ENCODE assay signal across 1 cellular context in genomic region chr12:66130267-66131066, GRCh38.
TF ChIP-seq lines count a peak whose summit lies in the region.

LLPH (minus strand) TSS chr12:66130750; CDS start chr12:66129106, 1,644 bp downstream.

TF ChIP-seq in HepG2, 621 proteins besides CTCF, POLR2A, EP300 and RAD21 (continued from another document and continues in another):
- no peak for TF ChIP-seq USF2 (IDR thresholded peaks at IDR 0.05; ENCODE audit: low read depth, low read length)
- TF ChIP-seq USF2 (CRISPR knock-in tag; IDR thresholded peaks at IDR 0.05; ENCODE audit: borderline replicate concordance): no peak
- TF ChIP-seq TFAP4 (IDR thresholded peaks at IDR 0.05; ENCODE audit: borderline replicate concordance, low read depth): peak; percentile 44; the same call in 1 of the 2 replicates
- no peak for TF ChIP-seq ZNF329 (CRISPR knock-in tag; IDR thresholded peaks at IDR 0.05; ENCODE audit: low read depth)
- TF ChIP-seq NFE2 (CRISPR knock-in tag; IDR thresholded peaks at IDR 0.05): no peak
- no peak for TF ChIP-seq JARID2 (CRISPR knock-in tag; IDR thresholded peaks at IDR 0.05; ENCODE audit: insufficient replicate concordance)
- no peak; the same call in none of the 2 replicates for TF ChIP-seq BCL6 (CRISPR knock-in tag; IDR thresholded peaks at IDR 0.05)
- peak; percentile 87 for TF ChIP-seq KDM5A (IDR thresholded peaks at IDR 0.05; ENCODE audit: borderline replicate concordance, low read length)
- 0 out of 2 replicates have a peak, but pooled peaks have one; percentile 60 for TF ChIP-seq ZSCAN29 (CRISPR knock-in tag; conservative IDR thresholded peaks at IDR 0.05)
- peak; percentile 100 for TF ChIP-seq ELF1 (CRISPR knock-in tag; IDR thresholded peaks at IDR 0.05)
- no peak for TF ChIP-seq ATRX (CRISPR knock-in tag; IDR thresholded peaks at IDR 0.05; ENCODE audit: borderline replicate concordance)
- TF ChIP-seq HES4 (CRISPR knock-in tag; IDR thresholded peaks at IDR 0.05; ENCODE audit: borderline replicate concordance): 0 out of 2 replicates have a peak, but pooled peaks have one; percentile 16
- TF ChIP-seq SRSF4 (IDR thresholded peaks at IDR 0.05; ENCODE audit: low read depth, low read length, poor library complexity, severe bottlenecking): no peak
- no peak for TF ChIP-seq ATF6 (CRISPR knock-in tag; conservative IDR thresholded peaks at IDR 0.05)
- TF ChIP-seq POGK (CRISPR knock-in tag; conservative IDR thresholded peaks at IDR 0.05): peak; percentile 78
- 0 out of 2 replicates have a peak, but pooled peaks have one; percentile 17 for TF ChIP-seq ZMAT3 (CRISPR knock-in tag; conservative IDR thresholded peaks at IDR 0.05)
- TF ChIP-seq ZBTB49 (CRISPR knock-in tag; IDR thresholded peaks at IDR 0.05; ENCODE audit: borderline replicate concordance): no peak
- TF ChIP-seq CCDC6 (CRISPR knock-in tag; IDR thresholded peaks at IDR 0.05): no peak
- peak; percentile 75 for TF ChIP-seq SP2 (CRISPR knock-in tag; IDR thresholded peaks at IDR 0.05)
- no peak for TF ChIP-seq FOXM1 (CRISPR knock-in tag; IDR thresholded peaks at IDR 0.05)
- TF ChIP-seq HOXA3 (CRISPR knock-in tag; IDR thresholded peaks at IDR 0.05): peak; percentile 84
- TF ChIP-seq ZNF724P (CRISPR knock-in tag; IDR thresholded peaks at IDR 0.05; ENCODE audit: borderline replicate concordance): peak; percentile 67; the same call in 1 of the 2 replicates
- no peak for TF ChIP-seq ZNF652 (CRISPR knock-in tag; IDR thresholded peaks at IDR 0.05; ENCODE audit: borderline replicate concordance, low read depth)
- peak; percentile 69; the same call in 1 of the 2 replicates for TF ChIP-seq MIER3 (CRISPR knock-in tag; IDR thresholded peaks at IDR 0.05; ENCODE audit: borderline replicate concordance)
- TF ChIP-seq ZBTB43 (CRISPR knock-in tag; conservative IDR thresholded peaks at IDR 0.05): no peak
- peak; percentile 74; the same call in 1 of the 2 replicates for TF ChIP-seq ZGPAT (CRISPR knock-in tag; IDR thresholded peaks at IDR 0.05)
- TF ChIP-seq PRDM4 (CRISPR knock-in tag; IDR thresholded peaks at IDR 0.05; ENCODE audit: borderline replicate concordance): no peak
- TF ChIP-seq ZNF770 (CRISPR knock-in tag; IDR thresholded peaks at IDR 0.05): no peak; the same call in 1 of the 2 replicates
- TF ChIP-seq ZNF354B (CRISPR knock-in tag; IDR thresholded peaks at IDR 0.05): no peak
- TF ChIP-seq ZBTB7B (CRISPR knock-in tag; IDR thresholded peaks at IDR 0.05): no peak
- TF ChIP-seq ZNF460 (CRISPR knock-in tag; IDR thresholded peaks at IDR 0.05; ENCODE audit: borderline replicate concordance): no peak
- TF ChIP-seq ATAD3A (CRISPR knock-in tag; IDR thresholded peaks at IDR 0.05): no peak
- TF ChIP-seq ZNF703 (CRISPR knock-in tag; IDR thresholded peaks at IDR 0.05; ENCODE audit: borderline replicate concordance): no peak
- no peak for TF ChIP-seq SCMH1 (CRISPR knock-in tag; IDR thresholded peaks at IDR 0.05; ENCODE audit: borderline replicate concordance)
- 0 out of 2 replicates have a peak, but pooled peaks have one; percentile 46 for TF ChIP-seq HOMEZ (CRISPR knock-in tag; IDR thresholded peaks at IDR 0.05; ENCODE audit: low read depth)
- 0 out of 2 replicates have a peak, but pooled peaks have one; percentile 18 for TF ChIP-seq MEF2D (CRISPR knock-in tag; IDR thresholded peaks at IDR 0.05)
- no peak for TF ChIP-seq JDP2 (CRISPR knock-in tag; IDR thresholded peaks at IDR 0.05; ENCODE audit: borderline replicate concordance)
- TF ChIP-seq KLF15 (CRISPR knock-in tag; IDR thresholded peaks at IDR 0.05; ENCODE audit: borderline replicate concordance): no peak
- TF ChIP-seq ZC3H4 (CRISPR knock-in tag; IDR thresholded peaks at IDR 0.05; ENCODE audit: borderline replicate concordance): no peak
- TF ChIP-seq ZNF580 (CRISPR knock-in tag; IDR thresholded peaks at IDR 0.05; ENCODE audit: borderline replicate concordance, low read depth): peak; percentile 58; the same call in 1 of the 2 replicates
- TF ChIP-seq IKZF4 (CRISPR knock-in tag; IDR thresholded peaks at IDR 0.05; ENCODE audit: borderline replicate concordance, low read depth, not compliant biosample characterization): peak; percentile 49
- TF ChIP-seq MAFK (conservative IDR thresholded peaks at IDR 0.05 in 1 of 2, IDR thresholded peaks at IDR 0.05 in 1 of 2; ENCODE audit: low read length in 2 of 2): peak in 1 of 2 experiments; percentile 8; a peak in 1 of 4 replicates
- TF ChIP-seq ZNF644 (CRISPR knock-in tag; IDR thresholded peaks at IDR 0.05; ENCODE audit: low read depth): no peak
